Comparison of ENCODE assay signal across 24 cellular contexts in the genomic region with DNA sequence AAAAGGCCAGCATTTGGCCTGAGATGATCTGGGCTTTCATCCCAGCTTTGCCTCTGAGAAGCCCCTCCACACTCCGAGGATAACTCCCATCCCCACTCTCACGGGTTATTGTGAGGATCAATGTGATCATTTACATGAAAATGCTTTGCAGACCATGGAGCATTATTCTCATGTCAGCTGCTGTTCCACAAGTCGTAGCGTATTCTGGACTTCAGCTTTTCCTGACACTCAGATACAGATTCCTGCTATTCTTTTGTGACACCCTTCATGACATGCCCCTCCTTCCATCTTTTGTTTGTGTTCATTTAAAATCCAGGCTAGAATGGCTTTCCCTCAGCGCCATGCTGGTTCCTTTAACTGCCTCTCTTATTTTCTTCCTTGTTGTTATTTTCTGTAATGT.
DNase-seq lines count a peak whose midpoint lies in the region; ATAC-seq and TF ChIP-seq lines count a peak whose summit lies in the region.
"Had no signal": no experiment of that assay in that cellular context is flagged by ENCODE, and none has a peak within 500 bp of the region (broad histone marks: within the 10 kb centered on the region; RNA-seq: fewer than 3 reads in every experiment).

No MANE protein-coding gene starts in this region.

- no peak for ATAC-seq in HG02610 (IDR thresholded peaks at IDR 0.05; ENCODE audit: unreplicated experiment)
- ATAC-seq in GM21526 (IDR thresholded peaks at IDR 0.05; ENCODE audit: low FRiP score, unreplicated experiment), result no peak
- ATAC-seq: GM12878; stimulated activated effector memory CD8-positive, alpha-beta T cell treated with anti-CD3 and anti-CD28 coated beads, Interleukin-12 subunit alpha, Interleukin-12 subunit beta, amount 100 ng/mL, for 72 hours had no signal

- H3K4me1 ChIP-seq in HAP-1 (peaks cover 51% of the 10 kb centered on the region), muscle layer of duodenum (ENCODE audit: control insufficient read depth in 1 of 2, insufficient read depth in 2 of 2, low read length in 2 of 2) (peaks cover 21 to 31% of the 10 kb centered on the region in 2 donors), skeletal muscle tissue (ENCODE audit: control insufficient read depth in 3 of 3, insufficient read depth in 3 of 3, low read length in 3 of 3) (peaks cover 43 to 47% (median 46%) of the 10 kb centered on the region in 3 donors)

- H3K27me3 ChIP-seq in HAP-1 (ENCODE audit: low read depth) (no peaks in the 10 kb centered on the region), muscle layer of duodenum (ENCODE audit: low read depth, low read length) (no peaks in the 10 kb centered on the region), skeletal muscle tissue (ENCODE audit: control insufficient read depth in 3 of 3, insufficient read depth in 3 of 3, low read length in 3 of 3) (no peaks in the 10 kb centered on the region)
- H3K27me3 ChIP-seq: cardiac muscle cell, left lung, MG63 had no signal

- in situ Hi-C loops in HAP-1 (cut with MboI; ENCODE audit: low sequenced_read_pairs), result no loop called here

- H3K4me3 ChIP-seq in HAP-1, result no peak overlapping the region
- H3K4me3 ChIP-seq in coronary artery, result no peak overlapping the region
- H3K4me3 ChIP-seq in muscle layer of duodenum (ENCODE audit: low read depth in 1 of 2, low read length in 2 of 2), result no peak overlapping the region
- no peak overlapping the region for H3K4me3 ChIP-seq in skeletal muscle tissue (ENCODE audit: low read length in 3 of 3)
- H3K4me3 ChIP-seq: cardiac muscle cell, GM12878, left lung, MG63 had no signal

- H3K36me3 ChIP-seq in HAP-1 (replicated peaks) (no peaks in the 10 kb centered on the region), muscle layer of duodenum (ENCODE audit: control insufficient read depth in 1 of 2, insufficient read depth in 2 of 2, low read length in 2 of 2) (peaks cover 0 to 10% of the 10 kb centered on the region in 2 donors), skeletal muscle tissue (ENCODE audit: control insufficient read depth in 3 of 3, insufficient read depth in 3 of 3, low read length in 3 of 3) (no peaks in the 10 kb centered on the region)
- H3K36me3 ChIP-seq: cardiac muscle cell, left lung, MG63 had no signal

- no peak overlapping the region for H3K9ac ChIP-seq in skeletal muscle tissue (ENCODE audit: low read depth in 1 of 3, low read length in 3 of 3)

- H3K27ac ChIP-seq in coronary artery (peak overlapping the region; percentile 66 to 86), muscle layer of duodenum (ENCODE audit: low read length) (peak overlapping the region; percentile 75), skeletal muscle tissue (ENCODE audit: low read depth, low read length) (peak overlapping the region; percentile 52)
- H3K27ac ChIP-seq: C4-2B, cardiac muscle cell had no signal

- H3K9me3 ChIP-seq in HAP-1 (no peaks in the 10 kb centered on the region), muscle layer of duodenum (ENCODE audit: control insufficient read depth in 1 of 2, low read length in 2 of 2) (no peaks in the 10 kb centered on the region), skeletal muscle tissue (ENCODE audit: control insufficient read depth in 3 of 3, low read length in 3 of 3) (no peaks in the 10 kb centered on the region)
- H3K9me3 ChIP-seq: left lung, MG63 had no signal

- no peak for TF ChIP-seq CTCF in coronary artery (IDR thresholded peaks at IDR 0.05)

- DNase-seq in HAP-1 (ENCODE audit: low spot score in 2 of 2), result peak; percentile 60 to 86
- no peak for DNase-seq in coronary artery (ENCODE audit: low spot score)
- no peak for DNase-seq in DMS153 (lab: John Stamatoyannopoulos, UW)
- no peak for DNase-seq in stimulated activated naive CD4-positive, alpha-beta T cell treated with Interleukin-2 at 50 U/mL for 16 hours (lab: John Stamatoyannopoulos, UW)
- DNase-seq: activated CD4-positive, alpha-beta T cell treated with anti-CD3 and anti-CD28 coated beads, Interleukin-2, amount 10 ng/mL, durations not matched to agents 7 days and 5 days; activated CD8-positive, alpha-beta memory T cell treated with anti-CD3 and anti-CD28 coated beads, Interleukin-2, amount 50 U/mL, for 48 hours; activated effector memory CD4-positive, alpha-beta T cell treated with Interleukin-2 at 50 U/mL for 16 hours; erythroblast; GF-D8; left lung; naive B cell; NCI-H1436 treated with DMSO at 0.1 percent for 48 hours; NCI-H748 treated with DMSO at 0.1 percent for 48 hours; OCI-M1; SIG-M5 had no signal

Comparison
In these comparisons a context has a peak if more than half of its experiments do, and no peak if none do; other contexts are left out.
1. DNase-seq: peak in HAP-1 (2 of 2); none in coronary artery (single experiment), DMS153 (single experiment) and stimulated activated naive CD4-positive, alpha-beta T cell treated with Interleukin-2 at 50 U/mL for 16 hours (single experiment).
2. Peak in every context shown above with its lines, with median percentiles within 50 percentile points of each other: H3K27ac ChIP-seq.